24 cellular contexts compared by ENCODE assay signal in the genomic region with DNA sequence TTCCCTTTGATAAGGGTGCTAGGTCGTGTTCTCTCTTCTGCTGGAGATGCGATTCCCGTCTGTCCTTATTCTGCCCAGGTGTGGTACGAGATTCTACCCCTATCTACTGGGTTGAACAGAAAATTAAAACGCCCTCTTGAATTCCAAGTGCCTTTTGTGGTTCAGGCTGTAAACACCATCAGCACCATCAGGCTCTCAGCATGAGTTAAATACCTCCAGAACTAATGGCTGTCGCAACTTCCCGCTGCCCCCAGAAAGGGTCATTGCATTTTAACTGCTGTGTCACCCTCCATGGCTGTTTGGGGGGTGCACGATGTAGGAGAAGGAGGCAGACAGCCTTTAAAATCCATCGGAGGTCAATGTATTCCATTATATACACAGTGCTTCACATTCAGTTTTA.
A peak's percentile ranks its signal among the peaks of the same experiment; 100 is the strongest.
DNase-seq lines count a peak whose midpoint lies in the region; ATAC-seq and TF ChIP-seq lines count a peak whose summit lies in the region.
"Had no signal": no experiment of that assay in that cellular context is flagged by ENCODE, and none has a peak within 500 bp of the region (broad histone marks: within the 10 kb centered on the region; RNA-seq: fewer than 3 reads in every experiment).

No MANE protein-coding gene starts in this region.

- POLR2A ChIA-PET in activated CD8-positive, alpha-beta T cell treated with anti-CD3 and anti-CD28 coated beads, Interleukin-2, amount 10 ng/mL, durations not matched to agents 7 days and 5 days (lab: Charles Lee) = no interaction called here

- H3K4me3 Mint-ChIP-seq in activated CD8-positive, alpha-beta T cell treated with anti-CD3 and anti-CD28 coated beads, Interleukin-2, amount 10 ng/mL, durations not matched to agents 7 days and 5 days = no peak overlapping the region

- no peak for TF ChIP-seq CTCF in tibial artery (IDR thresholded peaks at IDR 0.05)

- H3K4me1 ChIP-seq in NT2/D1 (ENCODE audit: insufficient read depth, insufficient read length) = no peaks in the 10 kb centered on the region
- peaks cover 0 to 83% (median 30%) of the 10 kb centered on the region in 4 donors for H3K4me1 ChIP-seq in tibial artery
- H3K4me1 ChIP-seq: lower lobe of right lung, spleen had no signal

- no peak for ATAC-seq in GM19463 (IDR thresholded peaks at IDR 0.05; ENCODE audit: unreplicated experiment)
- ATAC-seq in activated CD8-positive, alpha-beta T cell treated with anti-CD3 and anti-CD28 coated beads, Interleukin-2, amount 10 ng/mL, durations not matched to agents 7 days and 5 days = no peak
- ATAC-seq: lower lobe of right lung; stimulated activated naive CD8-positive, alpha-beta T cell treated with anti-CD3 and anti-CD28 coated beads, Interleukin-15, Interleukin-2, amounts not matched to agents 100 U/mL and 50 U/mL, for 24 hours had no signal

- H3K36me3 ChIP-seq in NT2/D1 (ENCODE audit: insufficient read depth, insufficient read length, low read length) (no peaks in the 10 kb centered on the region), tibial artery (no peaks in the 10 kb centered on the region)
- H3K36me3 ChIP-seq: BE2C, heart left ventricle, lower lobe of right lung, neutrophil, spleen had no signal

- no peaks in the 10 kb centered on the region for H3K36me3 Mint-ChIP-seq in activated CD8-positive, alpha-beta T cell treated with anti-CD3 and anti-CD28 coated beads, Interleukin-2, amount 10 ng/mL, durations not matched to agents 7 days and 5 days (ENCODE audit: low read depth)

- CTCF ChIA-PET in activated CD8-positive, alpha-beta T cell treated with anti-CD3 and anti-CD28 coated beads, Interleukin-2, amount 10 ng/mL, durations not matched to agents 7 days and 5 days (lab: Charles Lee) = no interaction called here

- H3K27ac ChIP-seq in tibial artery = peak overlapping the region; percentile 85 to 91
- H3K27ac ChIP-seq: heart left ventricle, lower lobe of right lung, neutrophil, spleen had no signal

- peaks cover 11% of the 10 kb centered on the region for H3K9me3 Mint-ChIP-seq in activated CD8-positive, alpha-beta T cell treated with anti-CD3 and anti-CD28 coated beads, Interleukin-2, amount 10 ng/mL, durations not matched to agents 7 days and 5 days (ENCODE audit: insufficient read depth)

- H3K27me3 ChIP-seq in NT2/D1 (ENCODE audit: insufficient read depth, insufficient read length) = no peaks in the 10 kb centered on the region
- H3K27me3 ChIP-seq in tibial artery = no peaks in the 10 kb centered on the region
- H3K27me3 ChIP-seq: BE2C, neutrophil, spleen had no signal

- H3K4me1 Mint-ChIP-seq in activated CD8-positive, alpha-beta T cell treated with anti-CD3 and anti-CD28 coated beads, Interleukin-2, amount 10 ng/mL, durations not matched to agents 7 days and 5 days (ENCODE audit: low read depth) = no peaks in the 10 kb centered on the region

- DNase-seq in NCI-H2171 treated with DMSO at 0.1 percent for 48 hours (lab: John Stamatoyannopoulos, UW) = peak; percentile 64
- no peak for DNase-seq in NCI-H2171 (lab: John Stamatoyannopoulos, UW)
- peak; percentile 30 for DNase-seq in NT2/D1 (ENCODE audit: low read depth, low spot score)
- DNase-seq in iPS-NIHi11 (ENCODE audit: low spot score) = peak; percentile 25
- DNase-seq in tibial artery = no peak
- DNase-seq in NCI-H1092 treated with DMSO at 0.1 percent for 48 hours (lab: John Stamatoyannopoulos, UW) = no peak
- no peak for DNase-seq in activated CD8-positive, alpha-beta T cell treated with anti-CD3 and anti-CD28 coated beads, Interleukin-2, amount 10 ng/mL, durations not matched to agents 7 days and 5 days
- DNase-seq: activated CD4-positive, CD25-positive, alpha-beta regulatory T cell treated with anti-CD3 and anti-CD28 coated beads, Interleukin-2, amount 50 U/mL, for 72 hours; activated naive CD4-positive, alpha-beta T cell treated with Interleukin-2 at 50 U/mL for 16 hours; activated T-cell treated with anti-CD3 and anti-CD28 coated beads, Interleukin-2, amount 50 U/mL, for 48 hours; amniotic stem cell; BE2C; DND-41; islet precursor cell; lower lobe of right lung; NCI-H1436; NCI-H774; SHP77 treated with DMSO at 0.1 percent for 48 hours; spleen; stimulated activated CD4-positive, alpha-beta T cell treated with anti-CD3 and anti-CD28 coated beads, Interleukin-4, amount 100 ng/mL, for 4 hours; stimulated activated naive CD8-positive, alpha-beta T cell treated with anti-CD3 and anti-CD28 coated beads, Interleukin-15, Interleukin-2, amounts not matched to agents 100 U/mL and 50 U/mL, for 24 hours had no signal

- H3K27ac Mint-ChIP-seq in activated CD8-positive, alpha-beta T cell treated with anti-CD3 and anti-CD28 coated beads, Interleukin-2, amount 10 ng/mL, durations not matched to agents 7 days and 5 days = no peak overlapping the region

- H3K4me3 ChIP-seq in NT2/D1 (ENCODE audit: insufficient read length, low read depth) (no peak overlapping the region), tibial artery (no peak overlapping the region)
- H3K4me3 ChIP-seq: heart left ventricle, lower lobe of right lung, spleen had no signal

- intact Hi-C loops in tibial artery (cut with DNase I; ENCODE audit: low total_unique reads) = no loop called here

- H3K9ac ChIP-seq in NT2/D1 (ENCODE audit: insufficient read length, low read depth) = no peak overlapping the region

- H3K27me3 Mint-ChIP-seq in activated CD8-positive, alpha-beta T cell treated with anti-CD3 and anti-CD28 coated beads, Interleukin-2, amount 10 ng/mL, durations not matched to agents 7 days and 5 days (ENCODE audit: low read depth) = no peaks in the 10 kb centered on the region

- H3K9me3 ChIP-seq in NT2/D1 (ENCODE audit: insufficient read depth, low read length) (no peaks in the 10 kb centered on the region; the same call in 1 of the 2 replicates), tibial artery (no peaks in the 10 kb centered on the region)
- H3K9me3 ChIP-seq: BE2C, lower lobe of right lung, neutrophil had no signal

Comparison
In these comparisons a context has a peak if more than half of its experiments do, and no peak if none do; other contexts are left out.
1. DNase-seq: peak in NCI-H2171 treated with DMSO at 0.1 percent for 48 hours (single experiment), NT2/D1 (single experiment) and iPS-NIHi11 (single experiment); none in NCI-H2171 (single experiment), tibial artery (0 of 2), NCI-H1092 treated with DMSO at 0.1 percent for 48 hours (single experiment) and activated CD8-positive, alpha-beta T cell treated with anti-CD3 and anti-CD28 coated beads, Interleukin-2, amount 10 ng/mL, durations not matched to agents 7 days and 5 days (single experiment).